In genomic region chr6:90216081-90216977, GRCh38 we compare ENCODE assay signal across 8 cellular contexts.
A peak's percentile ranks its signal among the peaks of the same experiment; 100 is the strongest.
DNase-seq lines count a peak whose midpoint lies in the region; ATAC-seq and TF ChIP-seq lines count a peak whose summit lies in the region.

No MANE protein-coding gene starts in this region.

- peaks cover 4% of the 10 kb centered on the region for H3K36me3 Mint-ChIP-seq in MCF 10A (ENCODE audit: insufficient read depth, unreplicated experiment)

- dilution Hi-C loops in mammary epithelial cell (cut with HindIII; ENCODE audit: low sequenced_read_pairs) = no loop called here

- intact Hi-C loops in MCF 10A (cut with micrococcal nuclease) (loop anchor here (5.0 to 10.0 kb wide), 2 partner anchors 68 to 261 kb away; no protein-coding TSS in a partner anchor), mammary epithelial cell (cut with micrococcal nuclease) (loop anchor here (5.0 kb wide), 1 partner anchor 119 kb away; no protein-coding TSS in a partner anchor), thyroid gland (cut with DNase I) (loop anchor here (10.0 kb wide), 1 partner anchor 78 kb away; the partner anchor contains the start of gene BACH2)

- H3K4me3 ChIP-seq in mammary epithelial cell (replicated peaks in 1 of 3; ENCODE audit: insufficient read depth in 1 of 3, low read depth in 2 of 3, low read length in 3 of 3) (no peak overlapping the region), thyroid gland (replicated peaks in 1 of 3) (no peak overlapping the region), coronary artery (no peak overlapping the region)

- WGBS in mammary epithelial cell (ENCODE audit: low coverage, missing lambda C conversion rate) = 96% methylated on average over 13 of the region's 14 CpGs
- 50 to 57% methylated on average over 14 of the region's 14 CpGs for WGBS in thyroid gland, 2 donors

- H3K27ac ChIP-seq in mammary epithelial cell (ENCODE audit: insufficient read depth, low read depth, low read length) (no peak overlapping the region), VCaP (peak overlapping the region; percentile 93), thyroid gland (peak overlapping the region in 2 of 3 donors; percentile 50 to 54), coronary artery (no peak overlapping the region)

- no TSS peak for BruUV-seq in MCF 10A (replicated peaks; lab: Mats Ljungman, UMichigan)
- no TSS peak for BruUV-seq in mammary epithelial cell (replicated peaks; lab: Mats Ljungman, UMichigan)

- H3K27me3 ChIP-seq in mammary epithelial cell (ENCODE audit: insufficient read depth, low read length) = no peaks in the 10 kb centered on the region
- H3K27me3 ChIP-seq in thyroid gland = no peaks in the 10 kb centered on the region

- peak; percentile 24 for DNase-seq in MCF 10A (ENCODE audit: unreplicated experiment)
- no peak for DNase-seq in mammary epithelial cell
- DNase-seq in iris pigment epithelial cell (ENCODE audit: low read depth) = peak; percentile 52
- peak; percentile 6 to 26 for DNase-seq in thyroid gland
- DNase-seq in coronary artery (ENCODE audit: low spot score) = no peak
- DNase-seq in GF-D8 (lab: John Stamatoyannopoulos, UW) = no peak

- no peaks in the 10 kb centered on the region for H3K4me1 Mint-ChIP-seq in MCF 10A (ENCODE audit: insufficient read depth, unreplicated experiment)

- no peak overlapping the region for H3K4me3 Mint-ChIP-seq in MCF 10A (ENCODE audit: unreplicated experiment)

- H2AFZ ChIP-seq in mammary epithelial cell (ENCODE audit: low read depth, low read length) = no peak overlapping the region

- H3K9me3 ChIP-seq in mammary epithelial cell (replicated peaks; ENCODE audit: insufficient read depth, low read length) = no peaks in the 10 kb centered on the region
- H3K9me3 ChIP-seq in thyroid gland = no peaks in the 10 kb centered on the region

- H3K27ac Mint-ChIP-seq in MCF 10A (ENCODE audit: low read depth, unreplicated experiment) = no peak overlapping the region

- H3K4me1 ChIP-seq in mammary epithelial cell (ENCODE audit: insufficient read depth, low read length) (peaks cover 23% of the 10 kb centered on the region), thyroid gland (peaks cover 21 to 34% of the 10 kb centered on the region in 2 donors)

- H3K9ac ChIP-seq in mammary epithelial cell (ENCODE audit: insufficient read depth, low read length) = no peak overlapping the region

- no peak overlapping the region for H3K4me2 ChIP-seq in mammary epithelial cell (ENCODE audit: insufficient read depth, low read depth, low read length)

- in situ Hi-C loops in mammary epithelial cell (cut with MboI; ENCODE audit: low sequenced_read_pairs in 2 of 2) = loop anchor here in 1 of 2 donors (10.0 kb wide), 1 partner anchor 68 kb away; no protein-coding TSS in a partner anchor

- H3K27me3 Mint-ChIP-seq in MCF 10A (ENCODE audit: insufficient read depth, unreplicated experiment) = no peaks in the 10 kb centered on the region

- H3K36me3 ChIP-seq in mammary epithelial cell (ENCODE audit: insufficient read depth, low read length) (no peaks in the 10 kb centered on the region), thyroid gland (no peaks in the 10 kb centered on the region)

- no peak for TF ChIP-seq POLR2A in thyroid gland (IDR thresholded peaks at IDR 0.05)

- no peaks in the 10 kb centered on the region for H3K79me2 ChIP-seq in mammary epithelial cell (ENCODE audit: insufficient read depth, low read length)

- no peaks in the 10 kb centered on the region for H3K9me3 Mint-ChIP-seq in MCF 10A (ENCODE audit: unreplicated experiment)

- TF ChIP-seq CTCF in MCF 10A (IDR thresholded peaks at IDR 0.05; ENCODE audit: unreplicated experiment) (no peak), mammary epithelial cell (conservative IDR thresholded peaks at IDR 0.05 in 1 of 2, IDR thresholded peaks at IDR 0.05 in 1 of 2; ENCODE audit: extremely low read depth in 1 of 2, insufficient read depth in 1 of 2, low read depth in 1 of 2, low read length in 2 of 2) (no peak), VCaP (conservative IDR thresholded peaks at IDR 0.05) (no peak), thyroid gland (IDR thresholded peaks at IDR 0.05) (no peak), coronary artery (IDR thresholded peaks at IDR 0.05) (no peak)

- no peaks in the 10 kb centered on the region for H4K20me1 ChIP-seq in mammary epithelial cell (ENCODE audit: insufficient read depth, low read length)

- peak; percentile 56 for ATAC-seq in HG03139 (IDR thresholded peaks at IDR 0.05; ENCODE audit: unreplicated experiment)

- CTCF ChIA-PET in MCF 10A (lab: Yijun Ruan, JAX) = interaction anchor here (0.6 to 2.9 kb wide), 10 partner anchors 11 to 1073 kb away, joined by 3 to 13 read pairs (median 4); no protein-coding TSS in a partner anchor
- CTCF ChIA-PET in mammary epithelial cell (lab: Charles Lee; ENCODE audit: low non-redundant PET) = no interaction called here

- POLR2A ChIA-PET in MCF 10A (lab: Yijun Ruan, JAX) = interaction anchor here (0.9 to 4.8 kb wide), 7 partner anchors 12 to 1070 kb away, joined by 3 to 47 read pairs (median 14); partner anchors contain the start of gene PM20D2

Comparison
In these comparisons a context has a peak if more than half of its experiments do, and no peak if none do; other contexts are left out.
1. DNase-seq: peak in MCF 10A (single experiment), iris pigment epithelial cell (single experiment) and thyroid gland (2 of 2); none in mammary epithelial cell (single experiment), coronary artery (single experiment) and GF-D8 (single experiment).
2. H3K27ac ChIP-seq: peak in VCaP (single experiment) and thyroid gland (2 of 3); none in mammary epithelial cell (single experiment) and coronary artery (0 of 2).